Comparison of ENCODE assay signal across 9 cellular contexts in genomic region chr4:54539500-54540029, GRCh38.
DNase-seq lines count a peak whose midpoint lies in the region; ATAC-seq and TF ChIP-seq lines count a peak whose summit lies in the region.
"Had no signal": no experiment of that assay in that cellular context is flagged by ENCODE, and none has a peak within 500 bp of the region (broad histone marks: within the 10 kb centered on the region; RNA-seq: fewer than 3 reads in every experiment).

No MANE protein-coding gene starts in this region.

- H3K27me3 ChIP-seq in cardiac muscle cell (no peaks in the 10 kb centered on the region), neutrophil (peaks cover 15% of the 10 kb centered on the region)

- no peak for ATAC-seq in HG02973 (IDR thresholded peaks at IDR 0.05; ENCODE audit: unreplicated experiment)
- ATAC-seq in HG02588 (IDR thresholded peaks at IDR 0.05; ENCODE audit: unreplicated experiment): no peak

- no peaks in the 10 kb centered on the region for H3K27me3 Mint-ChIP-seq in activated CD4-positive, alpha-beta memory T cell treated with anti-CD3 and anti-CD28 coated beads, Interleukin-2, amount 10 ng/mL, durations not matched to agents 7 days and 5 days

- no peaks in the 10 kb centered on the region for H3K4me1 Mint-ChIP-seq in activated CD4-positive, alpha-beta memory T cell treated with anti-CD3 and anti-CD28 coated beads, Interleukin-2, amount 10 ng/mL, durations not matched to agents 7 days and 5 days

- no peaks in the 10 kb centered on the region for H3K9me3 Mint-ChIP-seq in activated CD4-positive, alpha-beta memory T cell treated with anti-CD3 and anti-CD28 coated beads, Interleukin-2, amount 10 ng/mL, durations not matched to agents 7 days and 5 days

- H3K27ac ChIP-seq in cardiac muscle cell (no peak overlapping the region), neutrophil (no peak overlapping the region)
- H3K27ac ChIP-seq: KMS-11 had no signal

- POLR2A ChIA-PET in activated CD4-positive, alpha-beta memory T cell treated with anti-CD3 and anti-CD28 coated beads, Interleukin-2, amount 10 ng/mL, durations not matched to agents 7 days and 5 days (lab: Charles Lee): no interaction called here

- no peaks in the 10 kb centered on the region for H3K9me3 ChIP-seq in cardiac muscle cell (ENCODE audit: low read depth)
- H3K9me3 ChIP-seq in neutrophil: no peaks in the 10 kb centered on the region

- H3K4me3 ChIP-seq in cardiac muscle cell: peak overlapping the region; percentile 16
- peak overlapping the region; percentile 15 to 18 for H3K4me3 ChIP-seq in neutrophil (ENCODE audit: low read depth in 1 of 2, low read length in 1 of 2)

- H3K4me3 Mint-ChIP-seq in activated CD4-positive, alpha-beta memory T cell treated with anti-CD3 and anti-CD28 coated beads, Interleukin-2, amount 10 ng/mL, durations not matched to agents 7 days and 5 days: peak overlapping the region; percentile 37

- DNase-seq in EH (ENCODE audit: low read depth) (peak; percentile 91), Kasumi-1 (lab: John Stamatoyannopoulos, UW) (peak; percentile 82 to 91), cardiac muscle cell (ENCODE audit: low read depth in 1 of 2, low spot score in 1 of 2) (peak; percentile 51 to 90)
- no peak for DNase-seq in activated CD4-positive, alpha-beta memory T cell treated with anti-CD3 and anti-CD28 coated beads, Interleukin-2, amount 10 ng/mL, durations not matched to agents 7 days and 5 days
- no peak for DNase-seq in activated effector memory CD4-positive, alpha-beta T cell treated with anti-CD3 and anti-CD28 coated beads, Interleukin-2, amount 50 U/mL, for 16 hours

- CTCF ChIA-PET in activated CD4-positive, alpha-beta memory T cell treated with anti-CD3 and anti-CD28 coated beads, Interleukin-2, amount 10 ng/mL, durations not matched to agents 7 days and 5 days (lab: Charles Lee): no interaction called here

- no peaks in the 10 kb centered on the region for H3K36me3 Mint-ChIP-seq in activated CD4-positive, alpha-beta memory T cell treated with anti-CD3 and anti-CD28 coated beads, Interleukin-2, amount 10 ng/mL, durations not matched to agents 7 days and 5 days (ENCODE audit: low read depth)

- no peak for TF ChIP-seq CTCF in cardiac muscle cell (IDR thresholded peaks at IDR 0.05; ENCODE audit: low read depth, low read length)
- TF ChIP-seq CTCF in neutrophil (IDR thresholded peaks at IDR 0.05): no peak

- H3K4me1 ChIP-seq in cardiac muscle cell (ENCODE audit: low read depth) (peaks cover 15% of the 10 kb centered on the region), neutrophil (ENCODE audit: control insufficient read depth in 1 of 2, insufficient read depth in 1 of 2, low read depth in 1 of 2, low read length in 1 of 2) (peaks cover 4 to 5% of the 10 kb centered on the region in 2 experiments)

- H3K36me3 ChIP-seq in cardiac muscle cell: no peaks in the 10 kb centered on the region
- H3K36me3 ChIP-seq in neutrophil: no peaks in the 10 kb centered on the region

- H3K27ac Mint-ChIP-seq in activated CD4-positive, alpha-beta memory T cell treated with anti-CD3 and anti-CD28 coated beads, Interleukin-2, amount 10 ng/mL, durations not matched to agents 7 days and 5 days: no peak overlapping the region

Comparison
In these comparisons a context has a peak if more than half of its experiments do, and no peak if none do; other contexts are left out.
1. DNase-seq: peak in EH (single experiment), Kasumi-1 (2 of 2) and cardiac muscle cell (2 of 2); none in activated CD4-positive, alpha-beta memory T cell treated with anti-CD3 and anti-CD28 coated beads, Interleukin-2, amount 10 ng/mL, durations not matched to agents 7 days and 5 days (single experiment) and activated effector memory CD4-positive, alpha-beta T cell treated with anti-CD3 and anti-CD28 coated beads, Interleukin-2, amount 50 U/mL, for 16 hours (single experiment).